ENCODE assay signal across 13 cellular contexts in the genomic region with DNA sequence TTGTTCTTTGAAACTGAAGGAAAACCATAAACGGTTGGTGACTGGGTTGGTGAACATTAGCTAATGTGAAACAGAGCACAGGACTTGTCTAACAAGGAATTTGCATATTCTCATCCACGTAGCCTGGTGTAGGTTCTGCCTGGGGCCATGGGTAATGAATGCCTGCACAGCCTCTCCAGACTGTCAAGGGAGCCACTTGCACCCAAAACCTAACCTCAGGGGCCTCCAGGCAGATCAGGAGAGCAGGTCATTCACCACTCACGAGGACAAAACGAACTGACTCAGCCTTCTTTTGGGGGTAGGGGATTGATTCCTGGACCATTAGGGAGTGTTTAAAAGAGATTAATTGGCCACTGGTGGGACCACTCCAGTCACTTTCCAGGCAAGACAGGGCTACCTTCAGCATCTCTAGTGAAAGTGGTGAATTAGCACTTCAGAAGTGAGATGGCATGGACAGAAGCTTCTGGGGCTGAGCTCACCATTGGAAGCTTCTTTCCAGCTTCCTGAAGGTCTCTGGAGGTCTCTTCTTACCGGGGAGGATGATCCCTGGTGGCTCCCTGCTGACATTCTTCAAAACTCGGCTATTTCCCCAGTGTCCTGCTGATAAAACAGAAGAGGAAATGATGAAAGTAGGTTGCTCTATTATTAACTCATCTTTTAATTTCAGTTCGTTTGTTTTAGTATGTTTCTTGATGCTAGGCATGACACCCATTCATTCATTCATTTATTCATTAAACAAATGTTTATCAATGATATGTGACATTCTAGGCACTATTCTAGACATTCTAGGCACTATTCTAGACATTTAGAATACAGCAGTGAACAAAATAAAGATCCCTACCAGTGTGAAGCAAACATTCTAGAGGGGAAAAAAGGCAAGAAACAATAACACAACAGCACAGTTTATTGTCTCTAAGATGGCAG.
A peak's percentile ranks its signal among the peaks of the same experiment; 100 is the strongest.
DNase-seq lines count a peak whose midpoint lies in the region; ATAC-seq and TF ChIP-seq lines count a peak whose summit lies in the region.
"Had no signal": no experiment of that assay in that cellular context is flagged by ENCODE, and none has a peak within 500 bp of the region (broad histone marks: within the 10 kb centered on the region; RNA-seq: fewer than 3 reads in every experiment).

No MANE protein-coding gene starts in this region.

- peak; percentile 85 for ATAC-seq in GM19023 (IDR thresholded peaks at IDR 0.05; ENCODE audit: unreplicated experiment)
- ATAC-seq in GM21825 (IDR thresholded peaks at IDR 0.05; ENCODE audit: unreplicated experiment), result peak; percentile 77
- peak; percentile 63 for ATAC-seq in HG03469 (IDR thresholded peaks at IDR 0.05; ENCODE audit: unreplicated experiment)
- peak; percentile 23 for ATAC-seq in left lobe of liver
- no peak for ATAC-seq in WTC11
- no peak for ATAC-seq in T-helper 17 cell
- ATAC-seq: sciatic nerve had no signal

- intact Hi-C loops in dorsolateral prefrontal cortex (cut with DNase I), result loop anchor here in 1 of 2 donors (5.0 kb wide), 1 partner anchor 139 kb away; no protein-coding TSS in a partner anchor

- H3K27ac Mint-ChIP-seq in WTC11, result no peak overlapping the region
- H3K27ac Mint-ChIP-seq in T-helper 17 cell, result no peak overlapping the region
- H3K27ac Mint-ChIP-seq: activated naive CD8-positive, alpha-beta T cell had no signal

- peaks cover 6% of the 10 kb centered on the region for H3K4me1 Mint-ChIP-seq in WTC11
- H3K4me1 Mint-ChIP-seq in T-helper 17 cell, result no peaks in the 10 kb centered on the region

- no peak overlapping the region for H3K4me3 Mint-ChIP-seq in WTC11
- H3K4me3 Mint-ChIP-seq in T-helper 17 cell, result no peak overlapping the region
- H3K4me3 Mint-ChIP-seq: activated naive CD8-positive, alpha-beta T cell had no signal

- H3K27ac ChIP-seq in dorsolateral prefrontal cortex, result peak overlapping the region in 3 of 59 donors; percentile 22 to 38 (median 32)

- H3K4me3 ChIP-seq in dorsolateral prefrontal cortex, result no peak overlapping the region

- no peaks in the 10 kb centered on the region for H3K9me3 ChIP-seq in T-helper 17 cell (ENCODE audit: control insufficient read depth, low read length, poor library complexity, severe bottlenecking)

- TF ChIP-seq CTCF in dorsolateral prefrontal cortex (IDR thresholded peaks at IDR 0.05 in 54 of 56, conservative IDR thresholded peaks at IDR 0.05 in 2 of 56; ENCODE audit: low read depth in 1 of 56, partially characterized antibody in 56 of 56) (no peak), WTC11 (IDR thresholded peaks at IDR 0.05) (no peak)

- POLR2A ChIA-PET in WTC11 (lab: Charles Lee), result no interaction called here

- H3K9me3 Mint-ChIP-seq in WTC11, result peaks cover 4% of the 10 kb centered on the region

- H3K27me3 Mint-ChIP-seq in WTC11 (ENCODE audit: low read depth) (no peaks in the 10 kb centered on the region; the same call in none of the 2 replicates), T-helper 17 cell (peaks cover 8% of the 10 kb centered on the region)

- DNase-seq in left lobe of liver (ENCODE audit: low spot score) (no peak), dorsolateral prefrontal cortex (no peak), WTC11 (ENCODE audit: low spot score) (no peak), SK-N-DZ (ENCODE audit: low spot score) (no peak), T-helper 17 cell (no peak)
- DNase-seq: activated CD8-positive, alpha-beta memory T cell treated with anti-CD3 and anti-CD28 coated beads for 24 hours; midbrain; NCI-H2171 had no signal

- peaks cover 0 to 8% (median 0%) of the 10 kb centered on the region in 45 donors for H3K27me3 ChIP-seq in dorsolateral prefrontal cortex

- no peaks in the 10 kb centered on the region for H3K36me3 Mint-ChIP-seq in WTC11
- H3K36me3 Mint-ChIP-seq in T-helper 17 cell (ENCODE audit: low read depth), result no peaks in the 10 kb centered on the region
- H3K36me3 Mint-ChIP-seq: activated naive CD8-positive, alpha-beta T cell had no signal

- CTCF ChIA-PET in WTC11 (lab: Charles Lee), result no interaction called here

TF ChIP-seq in WTC11, 78 proteins besides CTCF, POLR2A, EP300 and RAD21:
- TF ChIP-seq, protein P1, sequence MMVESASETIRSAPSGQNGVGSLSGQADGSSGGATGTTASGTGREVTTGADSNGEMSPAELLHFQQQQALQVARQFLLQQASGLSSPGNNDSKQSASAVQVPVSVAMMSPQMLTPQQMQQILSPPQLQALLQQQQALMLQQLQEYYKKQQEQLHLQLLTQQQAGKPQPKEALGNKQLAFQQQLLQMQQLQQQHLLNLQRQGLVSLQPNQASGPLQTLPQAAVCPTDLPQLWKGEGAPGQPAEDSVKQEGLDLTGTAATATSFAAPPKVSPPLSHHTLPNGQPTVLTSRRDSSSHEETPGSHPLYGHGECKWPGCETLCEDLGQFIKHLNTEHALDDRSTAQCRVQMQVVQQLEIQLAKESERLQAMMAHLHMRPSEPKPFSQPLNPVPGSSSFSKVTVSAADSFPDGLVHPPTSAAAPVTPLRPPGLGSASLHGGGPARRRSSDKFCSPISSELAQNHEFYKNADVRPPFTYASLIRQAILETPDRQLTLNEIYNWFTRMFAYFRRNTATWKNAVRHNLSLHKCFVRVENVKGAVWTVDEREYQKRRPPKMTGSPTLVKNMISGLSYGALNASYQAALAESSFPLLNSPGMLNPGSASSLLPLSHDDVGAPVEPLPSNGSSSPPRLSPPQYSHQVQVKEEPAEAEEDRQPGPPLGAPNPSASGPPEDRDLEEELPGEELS (CRISPR knock-in tag; IDR thresholded peaks at IDR 0.05), result no peak
- TF ChIP-seq, protein P2, sequence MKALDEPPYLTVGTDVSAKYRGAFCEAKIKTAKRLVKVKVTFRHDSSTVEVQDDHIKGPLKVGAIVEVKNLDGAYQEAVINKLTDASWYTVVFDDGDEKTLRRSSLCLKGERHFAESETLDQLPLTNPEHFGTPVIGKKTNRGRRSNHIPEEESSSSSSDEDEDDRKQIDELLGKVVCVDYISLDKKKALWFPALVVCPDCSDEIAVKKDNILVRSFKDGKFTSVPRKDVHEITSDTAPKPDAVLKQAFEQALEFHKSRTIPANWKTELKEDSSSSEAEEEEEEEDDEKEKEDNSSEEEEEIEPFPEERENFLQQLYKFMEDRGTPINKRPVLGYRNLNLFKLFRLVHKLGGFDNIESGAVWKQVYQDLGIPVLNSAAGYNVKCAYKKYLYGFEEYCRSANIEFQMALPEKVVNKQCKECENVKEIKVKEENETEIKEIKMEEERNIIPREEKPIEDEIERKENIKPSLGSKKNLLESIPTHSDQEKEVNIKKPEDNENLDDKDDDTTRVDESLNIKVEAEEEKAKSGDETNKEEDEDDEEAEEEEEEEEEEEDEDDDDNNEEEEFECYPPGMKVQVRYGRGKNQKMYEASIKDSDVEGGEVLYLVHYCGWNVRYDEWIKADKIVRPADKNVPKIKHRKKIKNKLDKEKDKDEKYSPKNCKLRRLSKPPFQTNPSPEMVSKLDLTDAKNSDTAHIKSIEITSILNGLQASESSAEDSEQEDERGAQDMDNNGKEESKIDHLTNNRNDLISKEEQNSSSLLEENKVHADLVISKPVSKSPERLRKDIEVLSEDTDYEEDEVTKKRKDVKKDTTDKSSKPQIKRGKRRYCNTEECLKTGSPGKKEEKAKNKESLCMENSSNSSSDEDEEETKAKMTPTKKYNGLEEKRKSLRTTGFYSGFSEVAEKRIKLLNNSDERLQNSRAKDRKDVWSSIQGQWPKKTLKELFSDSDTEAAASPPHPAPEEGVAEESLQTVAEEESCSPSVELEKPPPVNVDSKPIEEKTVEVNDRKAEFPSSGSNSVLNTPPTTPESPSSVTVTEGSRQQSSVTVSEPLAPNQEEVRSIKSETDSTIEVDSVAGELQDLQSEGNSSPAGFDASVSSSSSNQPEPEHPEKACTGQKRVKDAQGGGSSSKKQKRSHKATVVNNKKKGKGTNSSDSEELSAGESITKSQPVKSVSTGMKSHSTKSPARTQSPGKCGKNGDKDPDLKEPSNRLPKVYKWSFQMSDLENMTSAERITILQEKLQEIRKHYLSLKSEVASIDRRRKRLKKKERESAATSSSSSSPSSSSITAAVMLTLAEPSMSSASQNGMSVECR (CRISPR knock-in tag; IDR thresholded peaks at IDR 0.05; ENCODE audit: borderline replicate concordance), result no peak
- TF ChIP-seq, protein P3, sequence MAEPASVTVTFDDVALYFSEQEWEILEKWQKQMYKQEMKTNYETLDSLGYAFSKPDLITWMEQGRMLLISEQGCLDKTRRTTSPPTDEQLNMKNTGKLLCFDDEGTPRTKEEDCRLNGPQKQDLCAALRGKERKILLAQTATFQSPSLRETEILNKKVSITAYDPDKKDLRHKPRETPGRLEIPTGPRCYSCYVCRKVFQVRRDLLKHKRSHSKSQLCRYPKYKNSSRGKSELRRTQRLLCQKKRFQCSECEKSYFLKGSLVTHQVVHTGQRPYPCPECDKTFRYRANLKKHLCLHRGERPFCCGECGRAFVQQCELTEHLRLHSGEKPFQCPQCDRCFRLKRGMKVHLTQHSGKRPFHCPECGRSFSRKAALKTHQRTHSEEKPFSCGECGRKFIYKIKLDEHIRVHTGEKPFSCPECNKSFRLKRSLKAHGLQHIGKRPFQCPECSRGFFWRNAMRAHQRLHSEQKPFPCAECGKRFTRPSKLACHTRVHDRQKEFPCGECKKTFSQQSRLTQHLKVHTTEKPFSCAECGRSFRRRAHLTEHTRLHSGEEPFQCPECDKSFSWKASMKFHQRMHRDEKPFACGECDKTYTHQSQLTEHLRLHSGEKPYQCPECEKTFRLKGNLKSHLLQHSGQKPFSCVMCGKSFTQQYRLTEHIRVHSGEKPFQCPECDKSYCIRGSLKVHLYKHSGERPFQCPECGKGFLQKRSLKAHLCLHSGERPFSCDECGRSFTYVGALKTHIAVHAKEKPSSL (CRISPR knock-in tag; conservative IDR thresholded peaks at IDR 0.05), result no peak
- TF ChIP-seq NR2C2 (CRISPR knock-in tag; IDR thresholded peaks at IDR 0.05), result no peak
- TF ChIP-seq ZNF121 (CRISPR knock-in tag; IDR thresholded peaks at IDR 0.05), result no peak
- TF ChIP-seq, protein P4, sequence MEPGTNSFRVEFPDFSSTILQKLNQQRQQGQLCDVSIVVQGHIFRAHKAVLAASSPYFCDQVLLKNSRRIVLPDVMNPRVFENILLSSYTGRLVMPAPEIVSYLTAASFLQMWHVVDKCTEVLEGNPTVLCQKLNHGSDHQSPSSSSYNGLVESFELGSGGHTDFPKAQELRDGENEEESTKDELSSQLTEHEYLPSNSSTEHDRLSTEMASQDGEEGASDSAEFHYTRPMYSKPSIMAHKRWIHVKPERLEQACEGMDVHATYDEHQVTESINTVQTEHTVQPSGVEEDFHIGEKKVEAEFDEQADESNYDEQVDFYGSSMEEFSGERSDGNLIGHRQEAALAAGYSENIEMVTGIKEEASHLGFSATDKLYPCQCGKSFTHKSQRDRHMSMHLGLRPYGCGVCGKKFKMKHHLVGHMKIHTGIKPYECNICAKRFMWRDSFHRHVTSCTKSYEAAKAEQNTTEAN (CRISPR knock-in tag; IDR thresholded peaks at IDR 0.05), result no peak
- no peak for TF ChIP-seq NFATC4 (CRISPR knock-in tag; IDR thresholded peaks at IDR 0.05)

Comparison
In these comparisons a context has a peak if more than half of its experiments do, and no peak if none do; other contexts are left out.
1. ATAC-seq: peak in GM19023 (single experiment), GM21825 (single experiment), HG03469 (single experiment) and left lobe of liver (single experiment); none in WTC11 (single experiment) and T-helper 17 cell (single experiment).